In genomic region chr18:79680100-79680879, GRCh38 we compare ENCODE assay signal across 8 cellular contexts. TPM values are rescaled to one million over a fixed set of nuclear protein-coding genes. Genes with fewer than 3 reads are reported as not detected.
A peak's percentile ranks its signal among the peaks of the same experiment; 100 is the strongest.
DNase-seq lines count a peak whose midpoint lies in the region; ATAC-seq and TF ChIP-seq lines count a peak whose summit lies in the region.

No MANE protein-coding gene starts in this region.

- peak overlapping the region; percentile 96 for H3K4me3 ChIP-seq in HAP-1
- H3K4me3 ChIP-seq in esophagus muscularis mucosa = peak overlapping the region; percentile 86 to 94 (median 93)
- peak overlapping the region; percentile 93 to 94 for H3K4me3 ChIP-seq in neuronal stem cell (ENCODE audit: low read length in 2 of 2)

- peak; percentile 1 for ATAC-seq in activated CD8-positive, alpha-beta memory T cell treated with anti-CD3 and anti-CD28 coated beads, Interleukin-2, amount 10 ng/mL, durations not matched to agents 7 days and 5 days
- ATAC-seq in GM18861 (IDR thresholded peaks at IDR 0.05; ENCODE audit: unreplicated experiment) = no peak

- intact Hi-C loops in esophagus muscularis mucosa (cut with DNase I) = no loop called here

- H2AFZ ChIP-seq in neuronal stem cell (ENCODE audit: low read length) = peak overlapping the region; percentile 100

- peak overlapping the region; percentile 18 for H3K18ac ChIP-seq in neuronal stem cell (ENCODE audit: low read length)

- no peak overlapping the region for H2BK5ac ChIP-seq in neuronal stem cell (ENCODE audit: low read length)

- no peak overlapping the region for H2BK12ac ChIP-seq in neuronal stem cell (ENCODE audit: low read length)

- H4K91ac ChIP-seq in neuronal stem cell (ENCODE audit: low read depth, low read length, poor library complexity) = no peak overlapping the region

- in situ Hi-C loops in HAP-1 (cut with MboI; ENCODE audit: low sequenced_read_pairs) = no loop called here

- H3K9me3 ChIP-seq in HAP-1 (peaks cover 3% of the 10 kb centered on the region), esophagus muscularis mucosa (no peaks in the 10 kb centered on the region), neuronal stem cell (replicated peaks in 1 of 2; ENCODE audit: control insufficient read depth in 2 of 2, insufficient read depth in 1 of 2, low read depth in 1 of 2, low read length in 2 of 2) (no peaks in the 10 kb centered on the region)

- no peak for TF ChIP-seq EP300 in esophagus muscularis mucosa (IDR thresholded peaks at IDR 0.05)

- H3K4me3 Mint-ChIP-seq in activated CD8-positive, alpha-beta memory T cell treated with anti-CD3 and anti-CD28 coated beads, Interleukin-2, amount 10 ng/mL, durations not matched to agents 7 days and 5 days = peak overlapping the region; percentile 83

- H3K27ac ChIP-seq in esophagus muscularis mucosa (replicated peaks in 1 of 4) (peak overlapping the region; percentile 91 to 99 (median 96)), neuronal stem cell (replicated peaks; ENCODE audit: low read length) (no peak overlapping the region)

- H2AK5ac ChIP-seq in neuronal stem cell (ENCODE audit: low read depth, low read length) = no peak overlapping the region

- no peak overlapping the region for H2BK120ac ChIP-seq in neuronal stem cell (ENCODE audit: low read depth, low read length)

- peak overlapping the region; percentile 89 for H3K9ac ChIP-seq in neuronal stem cell (ENCODE audit: low read depth, low read length, poor library complexity)

- peak overlapping the region; percentile 67 for H3K4me2 ChIP-seq in neuronal stem cell (ENCODE audit: insufficient read depth, low read length, poor library complexity, severe bottlenecking)

- H3K4ac ChIP-seq in neuronal stem cell (ENCODE audit: low read length) = no peak overlapping the region

- peaks cover 13% of the 10 kb centered on the region for H3K79me1 ChIP-seq in neuronal stem cell (ENCODE audit: low read depth, low read length)

- H3K23ac ChIP-seq in neuronal stem cell (ENCODE audit: low read depth, low read length, poor library complexity) = peak overlapping the region; percentile 81

- H3K36me3 Mint-ChIP-seq in activated CD8-positive, alpha-beta memory T cell treated with anti-CD3 and anti-CD28 coated beads, Interleukin-2, amount 10 ng/mL, durations not matched to agents 7 days and 5 days = peaks cover 53% of the 10 kb centered on the region

- no peak overlapping the region for H4K8ac ChIP-seq in neuronal stem cell (ENCODE audit: low read depth, low read length)

- CTCF ChIA-PET in activated CD8-positive, alpha-beta memory T cell treated with anti-CD3 and anti-CD28 coated beads, Interleukin-2, amount 10 ng/mL, durations not matched to agents 7 days and 5 days (lab: Charles Lee) = interaction anchor here (0.9 to 1.1 kb wide), 3 partner anchors 283 to 308 kb away, joined by 3 to 5 read pairs (median 4); partner anchors contain the start of gene TXNL4A

- H3K36me3 ChIP-seq in HAP-1 (replicated peaks) = peaks cover 8% of the 10 kb centered on the region
- peaks cover 0 to 13% (median 6%) of the 10 kb centered on the region in 4 donors for H3K36me3 ChIP-seq in esophagus muscularis mucosa
- peaks cover 0 to 16% of the 10 kb centered on the region in 2 donors for H3K36me3 ChIP-seq in neuronal stem cell (replicated peaks in 1 of 2; ENCODE audit: control insufficient read depth in 2 of 2, insufficient read depth in 2 of 2, low read length in 2 of 2)

- TF ChIP-seq POLR2A in esophagus muscularis mucosa (IDR thresholded peaks at IDR 0.05; ENCODE audit: low read depth) = no peak

- no peak overlapping the region for H3K14ac ChIP-seq in neuronal stem cell (ENCODE audit: low read length)

- peaks cover 59% of the 10 kb centered on the region for H3K4me1 Mint-ChIP-seq in activated CD8-positive, alpha-beta memory T cell treated with anti-CD3 and anti-CD28 coated beads, Interleukin-2, amount 10 ng/mL, durations not matched to agents 7 days and 5 days

- DNase-seq in EL (peak; percentile 52), HAP-1 (ENCODE audit: low spot score in 2 of 2) (peak; percentile 22 to 50), MV-4-11 (lab: John Stamatoyannopoulos, UW) (peak; percentile 45), esophagus muscularis mucosa (ENCODE audit: extremely low spot score) (no peak), neuronal stem cell (ENCODE audit: low spot score) (peak; percentile 12), NCI-H226 (no peak)
- DNase-seq in activated CD8-positive, alpha-beta memory T cell treated with anti-CD3 and anti-CD28 coated beads, Interleukin-2, amount 10 ng/mL, durations not matched to agents 7 days and 5 days = peak; percentile 75

- no peak overlapping the region for H2BK15ac ChIP-seq in neuronal stem cell (ENCODE audit: low read length)

- peak overlapping the region; percentile 92 for H3K27ac Mint-ChIP-seq in activated CD8-positive, alpha-beta memory T cell treated with anti-CD3 and anti-CD28 coated beads, Interleukin-2, amount 10 ng/mL, durations not matched to agents 7 days and 5 days

- no peak for TF ChIP-seq CTCF in esophagus muscularis mucosa (IDR thresholded peaks at IDR 0.05)

- H3K27me3 Mint-ChIP-seq in activated CD8-positive, alpha-beta memory T cell treated with anti-CD3 and anti-CD28 coated beads, Interleukin-2, amount 10 ng/mL, durations not matched to agents 7 days and 5 days = no peaks in the 10 kb centered on the region

- H3K4me1 ChIP-seq in HAP-1 (peaks cover 6% of the 10 kb centered on the region), esophagus muscularis mucosa (peaks cover 39 to 52% (median 47%) of the 10 kb centered on the region in 4 donors), neuronal stem cell (ENCODE audit: control insufficient read depth in 2 of 2, insufficient read depth in 1 of 2, low read depth in 1 of 2, low read length in 2 of 2) (peaks cover 6 to 9% of the 10 kb centered on the region in 2 donors)

- peaks cover 2% of the 10 kb centered on the region for H3K9me3 Mint-ChIP-seq in activated CD8-positive, alpha-beta memory T cell treated with anti-CD3 and anti-CD28 coated beads, Interleukin-2, amount 10 ng/mL, durations not matched to agents 7 days and 5 days (ENCODE audit: low read depth)

- H3K27me3 ChIP-seq in HAP-1 (ENCODE audit: low read depth) = no peaks in the 10 kb centered on the region
- H3K27me3 ChIP-seq in esophagus muscularis mucosa = no peaks in the 10 kb centered on the region
- no peaks in the 10 kb centered on the region for H3K27me3 ChIP-seq in neuronal stem cell (ENCODE audit: control insufficient read depth in 3 of 3, insufficient read depth in 3 of 3, low read depth in 1 of 3, low read length in 3 of 3)

- 8% methylated on average over 23 of the region's 54 CpGs for WGBS in esophagus muscularis mucosa
- no CpG with 5 or more reads among the region's 54 CpGs for WGBS in neuronal stem cell (ENCODE audit: extremely low coverage in 2 of 2, insufficient read length in 2 of 2, insufficient replicate concordance in 1 of 2), 2 donors

RNA-seq across cellular contexts. Expression of gene CTDP1, which starts 0.7 kb away (rescaled TPM):
- total RNA-seq in activated CD8-positive, alpha-beta memory T cell treated with anti-CD3 and anti-CD28 coated beads, Interleukin-2, amount 10 ng/mL, durations not matched to agents 7 days and 5 days = 10 to 100 TPM; 38.4 to 39.7 TPM
- 10 to 100 TPM; 22.0 to 28.5 (median 24.5) TPM for total RNA-seq in esophagus muscularis mucosa
- polyA plus RNA-seq in neuronal stem cell (2013, experiment 1 of 2) = 10.5 TPM
- 11.0 TPM for polyA plus RNA-seq in neuronal stem cell (2013, experiment 2 of 2)

Comparison
In these comparisons a context has a peak if more than half of its experiments do, and no peak if none do; other contexts are left out.
1. DNase-seq: peak in EL (single experiment), HAP-1 (2 of 2), MV-4-11 (single experiment), activated CD8-positive, alpha-beta memory T cell treated with anti-CD3 and anti-CD28 coated beads, Interleukin-2, amount 10 ng/mL, durations not matched to agents 7 days and 5 days (single experiment) and neuronal stem cell (single experiment); none in esophagus muscularis mucosa (single experiment) and NCI-H226 (single experiment).
2. Peak in every context shown above with its lines, with median percentiles within 50 percentile points of each other: H3K4me3 ChIP-seq.